ENCODE assay signal across 11 cellular contexts in genomic region chr12:19245656-19246055, GRCh38.
"Had no signal": no experiment of that assay in that cellular context is flagged by ENCODE, and none has a peak within 500 bp of the region (broad histone marks: within the 10 kb centered on the region; RNA-seq: fewer than 3 reads in every experiment).

No MANE protein-coding gene starts in this region.

- ATAC-seq: activated T-cell treated with anti-CD3 and anti-CD28 coated beads, Interleukin-2, amount 50 U/mL, for 4 hours; effector memory CD8-positive, alpha-beta T cell; lower lobe of right lung; natural killer cell treated with Interleukin-12 subunit alpha and Interleukin-12 subunit beta and Interleukin-15 and Interleukin-18, amount 100 ng/mL, for 72 hours; stimulated activated memory B cell treated with anti-CD40 and anti-IgM and Interleukin-4, amounts not matched to agents 10 μg/mL and 1 μg/mL and 100 μg/mL, for 72 hours had no signal

- H3K27ac ChIP-seq: lower lobe of right lung, neutrophil, testis had no signal

- H3K4me3 ChIP-seq: lower lobe of right lung, testis had no signal

- H3K27me3 ChIP-seq: neutrophil, testis had no signal

- H3K9me3 ChIP-seq: lower lobe of right lung, neutrophil, testis had no signal

- DNase-seq: activated CD4-positive, alpha-beta T cell treated with anti-CD3 and anti-CD28 coated beads, Interleukin-2, amount 10 ng/mL, durations not matched to agents 7 days and 5 days; activated CD8-positive, alpha-beta memory T cell treated with anti-CD3 and anti-CD28 coated beads, Interleukin-2, amount 50 U/mL, for 4 hours; activated naive CD4-positive, alpha-beta T cell treated with anti-CD3 and anti-CD28 coated beads, Interleukin-2, amount 50 U/mL, for 16 hours; activated T-cell treated with anti-CD3 and anti-CD28 coated beads, Interleukin-2, amount 50 U/mL, for 4 hours; effector memory CD8-positive, alpha-beta T cell; lower lobe of right lung; stimulated activated CD4-positive, alpha-beta T cell treated with anti-CD3 and anti-CD28 coated beads, Interleukin-4, amount 100 ng/mL, for 4 hours; testis had no signal

- H3K36me3 ChIP-seq: lower lobe of right lung, neutrophil had no signal

- H3K4me1 ChIP-seq: lower lobe of right lung, testis had no signal
